8 cellular contexts compared by ENCODE assay signal in the genomic region with DNA sequence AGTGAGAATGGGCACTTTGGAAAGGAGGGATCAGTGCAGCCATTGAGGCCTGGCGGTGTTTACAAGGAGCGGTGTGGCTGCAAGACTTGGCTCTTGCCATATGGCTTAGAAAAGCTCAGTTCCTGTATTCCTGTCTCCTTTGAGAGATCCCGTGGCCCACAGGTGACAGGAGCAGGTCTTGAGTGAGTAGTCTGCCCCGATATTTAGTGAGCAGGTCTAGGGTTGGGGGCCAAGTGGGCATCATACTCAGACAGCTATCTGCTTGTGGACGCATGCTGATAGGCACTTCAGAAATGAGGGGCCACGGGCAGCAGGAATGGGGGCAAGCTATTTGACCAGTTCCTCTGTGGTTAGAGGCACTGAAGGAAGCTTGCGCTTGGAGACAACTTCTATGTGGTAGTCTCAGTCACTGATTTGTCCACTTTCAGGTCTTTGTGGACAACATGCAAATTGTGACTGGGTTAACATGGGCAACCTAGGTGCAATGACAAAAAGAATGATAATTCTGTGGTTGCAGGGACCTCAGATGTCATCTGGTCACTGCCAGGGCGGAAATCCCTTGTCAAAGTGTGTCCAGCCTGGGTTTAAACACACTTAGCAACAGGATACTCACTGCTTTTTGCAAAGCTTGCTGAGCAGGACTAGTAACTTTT. TPM values are rescaled to one million over a fixed set of nuclear protein-coding genes. Genes with fewer than 3 reads are reported as not detected.
A peak's percentile ranks its signal among the peaks of the same experiment; 100 is the strongest.
DNase-seq lines count a peak whose midpoint lies in the region; ATAC-seq and TF ChIP-seq lines count a peak whose summit lies in the region.

No MANE protein-coding gene starts in this region.

- peaks cover 27% of the 10 kb centered on the region for H3K36me3 ChIP-seq in BJ (ENCODE audit: control insufficient read depth, insufficient read depth, low read length)
- H3K36me3 ChIP-seq in breast epithelium: no peaks in the 10 kb centered on the region
- peaks cover 11% of the 10 kb centered on the region for H3K36me3 ChIP-seq in mucosa of stomach (ENCODE audit: control insufficient read depth, insufficient read depth, low read length)

- TF ChIP-seq CTCF in BJ (IDR thresholded peaks at IDR 0.05; ENCODE audit: insufficient read depth, low read depth, low read length): no peak
- no peak for TF ChIP-seq CTCF in breast epithelium (IDR thresholded peaks at IDR 0.05)

- intact Hi-C loops in breast epithelium (cut with DNase I; ENCODE audit: low total_unique reads): no loop called here
- intact Hi-C loops in sciatic nerve (cut with DNase I): no loop called here

- H3K4me1 ChIP-seq in breast epithelium: peaks cover 0 to 6% of the 10 kb centered on the region in 2 donors
- peaks cover 16% of the 10 kb centered on the region for H3K4me1 ChIP-seq in mucosa of stomach (ENCODE audit: control insufficient read depth, insufficient read depth, low read length)

- H3K4me3 ChIP-seq in BJ (ENCODE audit: low read depth, low read length) (peak overlapping the region; percentile 88), breast epithelium (peak overlapping the region; percentile 59 to 87 (median 77)), mucosa of stomach (ENCODE audit: low read length) (peak overlapping the region; percentile 93)
- H3K4me3 ChIP-seq in Jurkat, Clone E6-1 (ENCODE audit: low read length): peak overlapping the region; percentile 96

- H3K9me3 ChIP-seq in breast epithelium (no peaks in the 10 kb centered on the region), mucosa of stomach (ENCODE audit: control insufficient read depth, low read length) (no peaks in the 10 kb centered on the region)

- no peak for DNase-seq in BJ (ENCODE audit: low read depth)
- DNase-seq in Jurkat, Clone E6-1 (ENCODE audit: low read depth, low spot score): no peak
- no peak for DNase-seq in breast epithelium (ENCODE audit: low spot score in 2 of 2)
- no peak for DNase-seq in sciatic nerve (ENCODE audit: low spot score)
- DNase-seq in NCI-H1105 treated with DMSO at 0.1 percent for 48 hours (lab: John Stamatoyannopoulos, UW): no peak

- ATAC-seq in HG03139 (IDR thresholded peaks at IDR 0.05; ENCODE audit: unreplicated experiment) (no peak), sciatic nerve (no peak), HG03460 (IDR thresholded peaks at IDR 0.05; ENCODE audit: unreplicated experiment) (no peak)

- peak overlapping the region; percentile 88 for H3K9ac ChIP-seq in mucosa of stomach (ENCODE audit: low read length)

- peak overlapping the region in 1 of 2 donors; percentile 69 for H3K27ac ChIP-seq in breast epithelium

- CTCF ChIA-PET in BJ (lab: Yijun Ruan, JAX): interaction anchor here (0.6 to 1.4 kb wide), 3 partner anchors 10 to 225 kb away, joined by 3 to 4 read pairs (median 3); no protein-coding TSS in a partner anchor

- POLR2A ChIA-PET in BJ (lab: Charles Lee): no interaction called here

- H3K27me3 ChIP-seq in BJ (ENCODE audit: control insufficient read depth, insufficient read depth, low read length) (peaks cover 4% of the 10 kb centered on the region; the same call in 1 of the 2 replicates), breast epithelium (no peaks in the 10 kb centered on the region), mucosa of stomach (ENCODE audit: control insufficient read depth, insufficient read depth, low read length) (no peaks in the 10 kb centered on the region)

- no peak for TF ChIP-seq POLR2A in breast epithelium (IDR thresholded peaks at IDR 0.05)

RNA-seq across cellular contexts. Expression of gene TMED3, which starts 1.1 kb away (rescaled TPM):
- polyA plus RNA-seq in BJ (2011; rRNA removed): 329 and 366 TPM in 2 replicates
- 82.6 and 129 TPM in 2 replicates for polyA minus RNA-seq in BJ (2011; rRNA and poly(A)+ RNA removed)
- 144 TPM for polyA plus RNA-seq in Jurkat, Clone E6-1 (2012; ENCODE audit: insufficient read depth, insufficient read length)
- total RNA-seq in breast epithelium (10 to 100 TPM; 34.1 to 81.5 (median 80.6) TPM), sciatic nerve (20.6 TPM)

RNA-seq across cellular contexts. Expression of gene ANKRD34C, which starts 29.5 kb away (rescaled TPM):
- polyA plus RNA-seq in BJ (2011; rRNA removed): not detected in 2 replicates
- not detected in 2 replicates for polyA minus RNA-seq in BJ (2011; rRNA and poly(A)+ RNA removed)
- not detected for polyA plus RNA-seq in Jurkat, Clone E6-1 (2012; ENCODE audit: insufficient read depth, insufficient read length)
- total RNA-seq in breast epithelium (not detected), sciatic nerve (0.13 TPM)
